8 cellular contexts compared by ENCODE assay signal in genomic region chr15:74788716-74789151, GRCh38. TPM values are rescaled to one million over a fixed set of nuclear protein-coding genes. Genes with fewer than 3 reads are reported as not detected.
DNase-seq lines count a peak whose midpoint lies in the region; ATAC-seq and TF ChIP-seq lines count a peak whose summit lies in the region.

No MANE protein-coding gene starts in this region.

- peak overlapping the region; percentile 69 for H3K4me3 ChIP-seq in Karpas-422 (ENCODE audit: low read length)
- H3K4me3 ChIP-seq in neutrophil (ENCODE audit: low read depth in 1 of 2, low read length in 1 of 2) = peak overlapping the region; percentile 95 to 99

- DNase-seq in stimulated activated CD4-positive, alpha-beta T cell treated with anti-CD3 and anti-CD28 coated beads, Interleukin-1b, Interleukin-23, amount 100 ng/mL, for 48 hours = peak; percentile 53
- no peak for DNase-seq in stimulated activated CD4-positive, alpha-beta T cell treated with anti-CD3 and anti-CD28 coated beads, Interleukin-4, amount 100 ng/mL, for 1 hour
- DNase-seq in Karpas-422 = peak; percentile 99
- DNase-seq in activated naive CD4-positive, alpha-beta T cell treated with anti-CD3 and anti-CD28 coated beads for 36 hours = peak; percentile 85
- DNase-seq in osteocyte (ENCODE audit: extremely low spot score, unreplicated experiment) = no peak
- no peak for DNase-seq in DMS114 treated with DMSO at 0.1 percent for 48 hours (lab: John Stamatoyannopoulos, UW; ENCODE audit: unreplicated experiment)

- CTCF ChIA-PET in activated naive CD4-positive, alpha-beta T cell treated with anti-CD3 and anti-CD28 coated beads for 36 hours (lab: Charles Lee) = interaction anchor here (1.0 to 29.5 kb wide), 7 partner anchors 3 to 349 kb away, joined by 3 to 1193 read pairs (median 8); partner anchors contain the start of genes CPLX3, CSK and ULK3

- H3K79me2 ChIP-seq in Karpas-422 (ENCODE audit: low read length) = peaks cover 58% of the 10 kb centered on the region

- H3K9me2 ChIP-seq in Karpas-422 (replicated peaks; ENCODE audit: insufficient read depth, low read length) = no peaks in the 10 kb centered on the region

- no peaks in the 10 kb centered on the region; the same call in 1 of the 2 replicates for H4K20me1 ChIP-seq in Karpas-422 (ENCODE audit: insufficient read depth, low read depth, low read length)

- intact Hi-C loops in activated naive CD4-positive, alpha-beta T cell treated with anti-CD3 and anti-CD28 coated beads for 36 hours (cut with micrococcal nuclease) = loop anchor here (1.0 to 10.0 kb wide), 9 partner anchors 8 to 836 kb away; partner anchors contain the start of genes ARID3B, C15orf39, PML and SIN3A

- H3K4me1 Mint-ChIP-seq in activated naive CD4-positive, alpha-beta T cell treated with anti-CD3 and anti-CD28 coated beads for 36 hours (ENCODE audit: low read depth) = peaks cover 67% of the 10 kb centered on the region
- peaks cover 78% of the 10 kb centered on the region for H3K4me1 Mint-ChIP-seq in osteocyte (ENCODE audit: unreplicated experiment)

- H3K4me1 ChIP-seq in Karpas-422 (ENCODE audit: low read length) = peaks cover 97% of the 10 kb centered on the region
- H3K4me1 ChIP-seq in neutrophil (ENCODE audit: control insufficient read depth in 1 of 2, insufficient read depth in 1 of 2, low read depth in 1 of 2, low read length in 1 of 2) = peaks cover 100% of the 10 kb centered on the region in 2 experiments

- peak overlapping the region; percentile 93 for H3K4me3 Mint-ChIP-seq in activated naive CD4-positive, alpha-beta T cell treated with anti-CD3 and anti-CD28 coated beads for 36 hours
- no peak overlapping the region for H3K4me3 Mint-ChIP-seq in osteocyte (ENCODE audit: unreplicated experiment)

- H3K27me3 Mint-ChIP-seq in activated naive CD4-positive, alpha-beta T cell treated with anti-CD3 and anti-CD28 coated beads for 36 hours (ENCODE audit: low read depth) = no peaks in the 10 kb centered on the region
- no peaks in the 10 kb centered on the region for H3K27me3 Mint-ChIP-seq in osteocyte (ENCODE audit: unreplicated experiment)

- ATAC-seq in HG03521 (IDR thresholded peaks at IDR 0.05; ENCODE audit: unreplicated experiment) = no peak

- H3K9me3 ChIP-seq in Karpas-422 (ENCODE audit: low read length) (no peaks in the 10 kb centered on the region), neutrophil (no peaks in the 10 kb centered on the region)

- TF ChIP-seq CTCF in neutrophil (IDR thresholded peaks at IDR 0.05) (no peak), osteocyte (IDR thresholded peaks at IDR 0.05) (no peak)

- peaks cover 61% of the 10 kb centered on the region for H3K36me3 Mint-ChIP-seq in activated naive CD4-positive, alpha-beta T cell treated with anti-CD3 and anti-CD28 coated beads for 36 hours (ENCODE audit: low read depth)
- H3K36me3 Mint-ChIP-seq in osteocyte (ENCODE audit: unreplicated experiment) = no peaks in the 10 kb centered on the region

- H3K4me2 ChIP-seq in Karpas-422 (ENCODE audit: low read depth, low read length, poor library complexity, severe bottlenecking) = peak overlapping the region; percentile 92

- no peaks in the 10 kb centered on the region for H3K27me3 ChIP-seq in Karpas-422 (ENCODE audit: low read length)
- H3K27me3 ChIP-seq in neutrophil = no peaks in the 10 kb centered on the region

- peak overlapping the region; percentile 99 for H3K27ac Mint-ChIP-seq in activated naive CD4-positive, alpha-beta T cell treated with anti-CD3 and anti-CD28 coated beads for 36 hours
- H3K27ac Mint-ChIP-seq in osteocyte (ENCODE audit: unreplicated experiment) = no peak overlapping the region

- H2AFZ ChIP-seq in Karpas-422 (ENCODE audit: low read length) = no peak overlapping the region

- H3K36me3 ChIP-seq in Karpas-422 (ENCODE audit: insufficient read depth, low read length) (peaks cover 15% of the 10 kb centered on the region), neutrophil (peaks cover 12% of the 10 kb centered on the region)

- peak overlapping the region; percentile 100 for H3K27ac ChIP-seq in Karpas-422 (ENCODE audit: low read length)
- peak overlapping the region; percentile 100 for H3K27ac ChIP-seq in neutrophil

- peak overlapping the region; percentile 99 for H3K9ac ChIP-seq in Karpas-422 (ENCODE audit: low read length)

- no peaks in the 10 kb centered on the region for H3K9me3 Mint-ChIP-seq in activated naive CD4-positive, alpha-beta T cell treated with anti-CD3 and anti-CD28 coated beads for 36 hours
- no peaks in the 10 kb centered on the region for H3K9me3 Mint-ChIP-seq in osteocyte (ENCODE audit: unreplicated experiment)

RNA-seq across cellular contexts. Expression of gene CSK, which starts 6.9 kb away (rescaled TPM):
- total RNA-seq in Karpas-422 (2014; rRNA removed; shearing (Covaris generic); ENCODE audit: low replicate concordance) = 172 and 306 TPM in 2 replicates
- total RNA-seq in activated naive CD4-positive, alpha-beta T cell treated with anti-CD3 and anti-CD28 coated beads for 36 hours = 100 to 1,000 TPM; 272 to 282 TPM
- total RNA-seq in osteocyte = 56.0 and 57.0 TPM in 2 replicates

RNA-seq across cellular contexts. Expression of gene LMAN1L, which starts 23.9 kb away (rescaled TPM):
- 3.3 and 4.3 TPM in 2 replicates for total RNA-seq in Karpas-422 (2014; rRNA removed; shearing (Covaris generic); ENCODE audit: low replicate concordance)
- not detected for total RNA-seq in activated naive CD4-positive, alpha-beta T cell treated with anti-CD3 and anti-CD28 coated beads for 36 hours
- total RNA-seq in osteocyte = not detected in 2 replicates

RNA-seq across cellular contexts. Expression of gene CPLX3, which starts 37.7 kb away (rescaled TPM):
- total RNA-seq in Karpas-422 (2014; rRNA removed; shearing (Covaris generic); ENCODE audit: low replicate concordance) = 5.2 and 7.3 TPM in 2 replicates
- not detected for total RNA-seq in activated naive CD4-positive, alpha-beta T cell treated with anti-CD3 and anti-CD28 coated beads for 36 hours
- not detected in 2 replicates for total RNA-seq in osteocyte

RNA-seq across cellular contexts. Expression of gene CYP1A2, which starts 40.1 kb away (rescaled TPM):
- total RNA-seq in Karpas-422 (2014; rRNA removed; shearing (Covaris generic); ENCODE audit: low replicate concordance) = not detected in 2 replicates
- not detected for total RNA-seq in activated naive CD4-positive, alpha-beta T cell treated with anti-CD3 and anti-CD28 coated beads for 36 hours
- total RNA-seq in osteocyte = not detected in 2 replicates

RNA-seq across cellular contexts. Expression of gene ULK3, which starts 54.2 kb away (rescaled TPM):
- 87.3 and 89.6 TPM in 2 replicates for total RNA-seq in Karpas-422 (2014; rRNA removed; shearing (Covaris generic); ENCODE audit: low replicate concordance)
- total RNA-seq in activated naive CD4-positive, alpha-beta T cell treated with anti-CD3 and anti-CD28 coated beads for 36 hours = 10 to 100 TPM; 58.9 to 69.2 TPM
- total RNA-seq in osteocyte = 30.6 and 32.4 TPM in 2 replicates

Comparison
In these comparisons a context has a peak if more than half of its experiments do, and no peak if none do; other contexts are left out.
1. DNase-seq: peak in stimulated activated CD4-positive, alpha-beta T cell treated with anti-CD3 and anti-CD28 coated beads, Interleukin-1b, Interleukin-23, amount 100 ng/mL, for 48 hours (single experiment), Karpas-422 (single experiment) and activated naive CD4-positive, alpha-beta T cell treated with anti-CD3 and anti-CD28 coated beads for 36 hours (single experiment); none in stimulated activated CD4-positive, alpha-beta T cell treated with anti-CD3 and anti-CD28 coated beads, Interleukin-4, amount 100 ng/mL, for 1 hour (single experiment), osteocyte (single experiment) and DMS114 treated with DMSO at 0.1 percent for 48 hours (single experiment).